Comparison of ENCODE assay signal across 23 cellular contexts in the genomic region with DNA sequence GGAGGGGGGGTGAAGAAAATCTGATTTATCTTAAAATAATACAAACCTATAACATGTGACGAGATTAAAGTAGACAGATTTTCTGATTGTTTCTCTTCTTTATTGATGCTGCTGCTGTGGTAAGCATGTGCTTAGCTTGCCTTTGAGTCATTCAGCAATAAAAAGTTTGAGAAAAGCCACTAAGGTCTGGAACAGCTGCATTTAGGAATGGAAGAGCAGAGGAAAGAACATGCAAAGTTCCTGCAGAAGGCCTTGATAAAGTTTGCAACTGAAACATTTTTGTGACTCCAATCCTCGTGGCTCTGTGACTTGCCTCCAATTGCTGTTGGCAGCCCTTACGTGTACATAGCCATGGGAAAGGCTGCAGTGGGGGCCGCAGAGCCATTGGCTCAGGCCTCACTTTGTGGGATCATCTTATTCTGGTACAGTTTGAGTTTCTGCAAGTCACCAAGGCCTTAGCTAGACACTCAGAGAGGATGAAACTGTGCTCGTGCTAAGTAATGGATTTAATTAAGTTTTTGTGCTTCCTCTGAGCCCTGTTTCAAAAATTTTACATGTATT.
DNase-seq lines count a peak whose midpoint lies in the region; ATAC-seq and TF ChIP-seq lines count a peak whose summit lies in the region.
"Had no signal": no experiment of that assay in that cellular context is flagged by ENCODE, and none has a peak within 500 bp of the region (broad histone marks: within the 10 kb centered on the region; RNA-seq: fewer than 3 reads in every experiment).

No MANE protein-coding gene starts in this region.

- H3K4me1 ChIP-seq in PC-3 (ENCODE audit: insufficient read depth, low read length) (peaks cover 25% of the 10 kb centered on the region), smooth muscle cell (ENCODE audit: low read depth) (peaks cover 7% of the 10 kb centered on the region), mammary epithelial cell (ENCODE audit: insufficient read depth, low read length) (no peaks in the 10 kb centered on the region)
- H3K4me1 ChIP-seq: prostate gland had no signal

- no TSS peak for BruUV-seq in PC-3 (replicated peaks; lab: Mats Ljungman, UMichigan)
- BruUV-seq in mammary epithelial cell (replicated peaks; lab: Mats Ljungman, UMichigan): no TSS peak

- POLR2A ChIA-PET in PC-3 (lab: Charles Lee; ENCODE audit: unreplicated experiment): interaction anchor here (0.6 kb wide), 1 partner anchor 8 kb away, joined by 3 read pairs; no protein-coding TSS in a partner anchor

- TF ChIP-seq CTCF in PC-3 (conservative IDR thresholded peaks at IDR 0.05; ENCODE audit: low read depth, low read length) (no peak), smooth muscle cell (IDR thresholded peaks at IDR 0.05; ENCODE audit: borderline replicate concordance, insufficient read depth, poor library complexity, severe bottlenecking) (no peak), mammary epithelial cell (conservative IDR thresholded peaks at IDR 0.05 in 1 of 2, IDR thresholded peaks at IDR 0.05 in 1 of 2; ENCODE audit: extremely low read depth in 1 of 2, insufficient read depth in 1 of 2, low read depth in 1 of 2, low read length in 2 of 2) (no peak)

- no peaks in the 10 kb centered on the region for H3K79me2 ChIP-seq in PC-3 (ENCODE audit: low read length)
- H3K79me2 ChIP-seq in smooth muscle cell (ENCODE audit: low read depth): no peaks in the 10 kb centered on the region
- no peaks in the 10 kb centered on the region for H3K79me2 ChIP-seq in mammary epithelial cell (ENCODE audit: insufficient read depth, low read length)

- no peaks in the 10 kb centered on the region for H4K20me1 ChIP-seq in PC-3 (ENCODE audit: low read length)
- no peaks in the 10 kb centered on the region for H4K20me1 ChIP-seq in smooth muscle cell (ENCODE audit: low read depth)
- H4K20me1 ChIP-seq in mammary epithelial cell (ENCODE audit: insufficient read depth, low read length): no peaks in the 10 kb centered on the region

- 26% methylated on average over 5 of the region's 5 CpGs for WGBS in smooth muscle cell (ENCODE audit: low lambda C conversion rate)
- 78% methylated on average over 4 of the region's 5 CpGs for WGBS in mammary epithelial cell (ENCODE audit: low coverage, missing lambda C conversion rate)

- no peaks in the 10 kb centered on the region for H3K9me2 ChIP-seq in PC-3 (replicated peaks; ENCODE audit: low read length)

- H3K4me2 ChIP-seq in PC-3 (ENCODE audit: low read length): no peak overlapping the region
- H3K4me2 ChIP-seq in smooth muscle cell: peak overlapping the region; percentile 60
- H3K4me2 ChIP-seq in mammary epithelial cell (ENCODE audit: insufficient read depth, low read depth, low read length): no peak overlapping the region

- H3K9me3 ChIP-seq in PC-3 (ENCODE audit: low read length) (no peaks in the 10 kb centered on the region), smooth muscle cell (replicated peaks; ENCODE audit: low read depth) (no peaks in the 10 kb centered on the region), mammary epithelial cell (replicated peaks; ENCODE audit: insufficient read depth, low read length) (no peaks in the 10 kb centered on the region)
- H3K9me3 ChIP-seq: prostate gland, sigmoid colon had no signal

- no peaks in the 10 kb centered on the region for H3K36me3 ChIP-seq in PC-3 (ENCODE audit: low read depth, low read length)
- H3K36me3 ChIP-seq in smooth muscle cell (ENCODE audit: low read depth): no peaks in the 10 kb centered on the region
- H3K36me3 ChIP-seq in mammary epithelial cell (ENCODE audit: insufficient read depth, low read length): no peaks in the 10 kb centered on the region
- H3K36me3 ChIP-seq: prostate gland, sigmoid colon had no signal

- intact Hi-C loops in PC-3 (cut with micrococcal nuclease): no loop called here
- intact Hi-C loops in mammary epithelial cell (cut with micrococcal nuclease): no loop called here

- DNase-seq in GM04503 (ENCODE audit: low read depth) (peak; percentile 15), PC-3 (peak; percentile 60), inferior parietal cortex (ENCODE audit: extremely low spot score) (peak; percentile 32), smooth muscle cell (lab: John Stamatoyannopoulos, UW; ENCODE audit: unreplicated experiment) (no peak), SK-N-DZ (ENCODE audit: low spot score) (no peak), T-helper 9 cell (no peak), mammary epithelial cell (no peak)
- DNase-seq: activated CD4-positive, alpha-beta T cell treated with anti-CD3 and anti-CD28 coated beads, Interleukin-2, amount 50 U/mL, for 1 hour; activated CD4-positive, CD25-positive, alpha-beta regulatory T cell; activated effector memory CD4-positive, alpha-beta T cell treated with anti-CD3 and anti-CD28 coated beads, Interleukin-2, amount 50 U/mL, for 16 hours; activated T-cell treated with anti-CD3 and anti-CD28 coated beads, Interleukin-2, amount 50 U/mL, for 1 hour; aorta; DMS79 treated with DMSO at 0.1 percent for 48 hours; effector CD8-positive, alpha-beta T cell; naive B cell; NCI-H146; NCI-H2107; sigmoid colon; stimulated activated CD4-positive, alpha-beta T cell treated with anti-CD3 and anti-CD28 coated beads, Interleukin-4, amount 100 ng/mL, for 4 hours; T-cell had no signal

- H3F3A ChIP-seq in PC-3 (ENCODE audit: low read length, unreplicated experiment) (no peaks in the 10 kb centered on the region), smooth muscle cell (ENCODE audit: low read depth) (peaks cover 18% of the 10 kb centered on the region)

- H3K9ac ChIP-seq in PC-3 (ENCODE audit: low read length): no peak overlapping the region
- H3K9ac ChIP-seq in smooth muscle cell (ENCODE audit: low read depth): no peak overlapping the region
- no peak overlapping the region for H3K9ac ChIP-seq in mammary epithelial cell (ENCODE audit: insufficient read depth, low read length)

- dilution Hi-C loops in mammary epithelial cell (cut with HindIII; ENCODE audit: low sequenced_read_pairs): no loop called here

- in situ Hi-C loops in mammary epithelial cell (cut with MboI; ENCODE audit: low sequenced_read_pairs in 2 of 2): no loop called here

- CTCF ChIA-PET in PC-3 (lab: Charles Lee) (no interaction called here), mammary epithelial cell (lab: Charles Lee; ENCODE audit: low non-redundant PET) (no interaction called here)

- H3K27me3 ChIP-seq in PC-3 (ENCODE audit: low read length): no peaks in the 10 kb centered on the region
- no peaks in the 10 kb centered on the region for H3K27me3 ChIP-seq in smooth muscle cell (ENCODE audit: low read depth)
- no peaks in the 10 kb centered on the region for H3K27me3 ChIP-seq in mammary epithelial cell (ENCODE audit: insufficient read depth, low read length)
- H3K27me3 ChIP-seq: sigmoid colon had no signal

- peak; percentile 85 for ATAC-seq in PC-3
- no peak for ATAC-seq in HG03354 (IDR thresholded peaks at IDR 0.05; ENCODE audit: poor library complexity, severe bottlenecking, unreplicated experiment)
- ATAC-seq: left lobe of liver, T-cell had no signal

- no peak overlapping the region for H3K4me3 ChIP-seq in PC-3 (ENCODE audit: low read length)
- peak overlapping the region; percentile 19 for H3K4me3 ChIP-seq in smooth muscle cell
- H3K4me3 ChIP-seq in mammary epithelial cell (replicated peaks in 1 of 3; ENCODE audit: insufficient read depth in 1 of 3, low read depth in 2 of 3, low read length in 3 of 3): no peak overlapping the region
- H3K4me3 ChIP-seq: prostate gland, sigmoid colon had no signal

- no peak overlapping the region for H2AFZ ChIP-seq in PC-3 (ENCODE audit: low read length)
- H2AFZ ChIP-seq in smooth muscle cell (ENCODE audit: low read depth): no peak overlapping the region
- no peak overlapping the region for H2AFZ ChIP-seq in mammary epithelial cell (ENCODE audit: low read depth, low read length)

- H3K27ac ChIP-seq in PC-3 (ENCODE audit: low read length): no peak overlapping the region
- H3K27ac ChIP-seq in smooth muscle cell (ENCODE audit: low read depth): peak overlapping the region; percentile 1
- no peak overlapping the region for H3K27ac ChIP-seq in mammary epithelial cell (ENCODE audit: insufficient read depth, low read depth, low read length)
- H3K27ac ChIP-seq: prostate gland had no signal

Comparison
In these comparisons a context has a peak if more than half of its experiments do, and no peak if none do; other contexts are left out.
1. DNase-seq: peak in GM04503 (single experiment), PC-3 (single experiment) and inferior parietal cortex (single experiment); none in smooth muscle cell (single experiment), SK-N-DZ (single experiment), T-helper 9 cell (single experiment) and mammary epithelial cell (single experiment).